In genomic region chr13:80840313-80840976, GRCh38 we compare ENCODE assay signal across 13 cellular contexts.
DNase-seq lines count a peak whose midpoint lies in the region; ATAC-seq and TF ChIP-seq lines count a peak whose summit lies in the region.
"Had no signal": no experiment of that assay in that cellular context is flagged by ENCODE, and none has a peak within 500 bp of the region (broad histone marks: within the 10 kb centered on the region; RNA-seq: fewer than 3 reads in every experiment).

No MANE protein-coding gene starts in this region.

- 37 to 43% methylated on average over 7 of the region's 7 CpGs for WGBS in body of pancreas, 2 donors

- H3K36me3 ChIP-seq in right atrium auricular region (no peaks in the 10 kb centered on the region), body of pancreas (replicated peaks in 1 of 2; ENCODE audit: insufficient read depth in 1 of 2, low read depth in 2 of 2) (no peaks in the 10 kb centered on the region)
- H3K36me3 ChIP-seq: pancreas, tibial nerve had no signal

- H3K4me3 ChIP-seq in right atrium auricular region (no peak overlapping the region), cardiac fibroblast (replicated peaks in 1 of 2; ENCODE audit: low read depth in 2 of 2, low read length in 2 of 2) (no peak overlapping the region), body of pancreas (no peak overlapping the region)
- H3K4me3 ChIP-seq: pancreas, tibial nerve had no signal

- no peaks in the 10 kb centered on the region for H3K27me3 Mint-ChIP-seq in activated naive CD8-positive, alpha-beta T cell treated with anti-CD3 and anti-CD28 coated beads for 36 hours
- H3K27me3 Mint-ChIP-seq: T-cell had no signal

- H3K9me3 ChIP-seq in right atrium auricular region (no peaks in the 10 kb centered on the region), body of pancreas (peaks cover 0 to 4% (median 0%) of the 10 kb centered on the region in 3 donors)
- H3K9me3 ChIP-seq: pancreas had no signal

- H3K9me3 Mint-ChIP-seq in activated naive CD8-positive, alpha-beta T cell treated with anti-CD3 and anti-CD28 coated beads for 36 hours, result peaks cover 4% of the 10 kb centered on the region

- peak; percentile 81 for ATAC-seq in Right ventricle myocardium inferior
- ATAC-seq in left cardiac atrium, result peak; percentile 19 to 85
- ATAC-seq in body of pancreas, result no peak
- ATAC-seq: T-cell had no signal

- H3K36me3 Mint-ChIP-seq in activated naive CD8-positive, alpha-beta T cell treated with anti-CD3 and anti-CD28 coated beads for 36 hours, result no peaks in the 10 kb centered on the region
- H3K36me3 Mint-ChIP-seq: T-cell had no signal

- intact Hi-C loops in Right ventricle myocardium inferior (cut with DNase I) (no loop called here), left cardiac atrium (cut with DNase I) (no loop called here), body of pancreas (cut with DNase I) (no loop called here)

- TF ChIP-seq CTCF in right atrium auricular region (IDR thresholded peaks at IDR 0.05) (no peak), cardiac fibroblast (IDR thresholded peaks at IDR 0.05; ENCODE audit: low read depth, low read length) (no peak), body of pancreas (IDR thresholded peaks at IDR 0.05) (no peak)

- H3K4me1 Mint-ChIP-seq in activated naive CD8-positive, alpha-beta T cell treated with anti-CD3 and anti-CD28 coated beads for 36 hours, result no peaks in the 10 kb centered on the region
- H3K4me1 Mint-ChIP-seq: T-cell had no signal

- no peaks in the 10 kb centered on the region for H3K4me1 ChIP-seq in right atrium auricular region
- H3K4me1 ChIP-seq in body of pancreas, result no peaks in the 10 kb centered on the region
- H3K4me1 ChIP-seq: pancreas had no signal

- DNase-seq in Right ventricle myocardium inferior (ENCODE audit: missing footprints) (no peak), right atrium auricular region (ENCODE audit: low spot score) (no peak), cardiac fibroblast (ENCODE audit: low read depth in 2 of 2) (peak; percentile 85 to 97), left cardiac atrium (no peak), stromal cell of bone marrow (ENCODE audit: low read depth) (peak; percentile 23), NCI-H1694 (lab: John Stamatoyannopoulos, UW) (no peak), body of pancreas (no peak)
- no peak for DNase-seq in activated naive CD8-positive, alpha-beta T cell treated with anti-CD3 and anti-CD28 coated beads for 36 hours
- DNase-seq: activated T-cell treated with anti-CD3 and anti-CD28 coated beads for 4 hours, OCI-M1, pancreas, T-cell had no signal

- no peak for TF ChIP-seq POLR2A in body of pancreas (IDR thresholded peaks at IDR 0.05)

- H3K27ac ChIP-seq in right atrium auricular region, result peak overlapping the region in 1 of 2 donors; percentile 2
- H3K27ac ChIP-seq in body of pancreas, result no peak overlapping the region
- H3K27ac ChIP-seq: pancreas had no signal

- no peak overlapping the region for H3K4me3 Mint-ChIP-seq in activated naive CD8-positive, alpha-beta T cell treated with anti-CD3 and anti-CD28 coated beads for 36 hours
- H3K4me3 Mint-ChIP-seq: T-cell had no signal

- no peak overlapping the region for H3K27ac Mint-ChIP-seq in activated naive CD8-positive, alpha-beta T cell treated with anti-CD3 and anti-CD28 coated beads for 36 hours
- H3K27ac Mint-ChIP-seq: T-cell had no signal

- H3K27me3 ChIP-seq in right atrium auricular region (no peaks in the 10 kb centered on the region), body of pancreas (no peaks in the 10 kb centered on the region)
- H3K27me3 ChIP-seq: pancreas, tibial nerve had no signal

Comparison
In these comparisons a context has a peak if more than half of its experiments do, and no peak if none do; other contexts are left out.
1. DNase-seq: peak in cardiac fibroblast (2 of 2) and stromal cell of bone marrow (single experiment); none in Right ventricle myocardium inferior (single experiment), right atrium auricular region (single experiment), left cardiac atrium (single experiment), NCI-H1694 (single experiment), activated naive CD8-positive, alpha-beta T cell treated with anti-CD3 and anti-CD28 coated beads for 36 hours (single experiment) and body of pancreas (0 of 4).